In genomic region chrX:73563740-73564073, GRCh38 we compare ENCODE assay signal across 8 cellular contexts. TPM values are rescaled to one million over a fixed set of nuclear protein-coding genes. Genes with fewer than 3 reads are reported as not detected.
DNase-seq lines count a peak whose midpoint lies in the region; ATAC-seq and TF ChIP-seq lines count a peak whose summit lies in the region.

No MANE protein-coding gene starts in this region.

- H3K9me3 ChIP-seq in testis = no peaks in the 10 kb centered on the region

- ATAC-seq in GM21447 (IDR thresholded peaks at IDR 0.05; ENCODE audit: unreplicated experiment) (peak; percentile 31), left lobe of liver (peak; percentile 13), HG03342 (IDR thresholded peaks at IDR 0.05; ENCODE audit: unreplicated experiment) (no peak)

- TF ChIP-seq CTCF in brain (conservative IDR thresholded peaks at IDR 0.05) (no peak), testis (IDR thresholded peaks at IDR 0.05) (no peak)

- 0 to 4% methylated on average over 3 of the region's 3 CpGs for WGBS in testis, 2 donors

- in situ Hi-C loops in KBM-7 (cut with MboI; ENCODE audit: low pct_unique_long_range_greater_than_20kb, low sequenced_read_pairs) = no loop called here

- H3K4me1 Mint-ChIP-seq in brain = peaks cover 11% of the 10 kb centered on the region

- H3K36me3 ChIP-seq in testis (ENCODE audit: low read depth, missing control alignments) = no peaks in the 10 kb centered on the region

- DNase-seq in Daoy (ENCODE audit: low read depth) (peak; percentile 3), KBM-7 (peak; percentile 3), left lobe of liver (ENCODE audit: low spot score) (no peak), testis (no peak), posterior vena cava (ENCODE audit: low spot score) (no peak)

- TF ChIP-seq POLR2A in testis (IDR thresholded peaks at IDR 0.05) = no peak

- no peaks in the 10 kb centered on the region for H3K4me1 ChIP-seq in testis

- peak overlapping the region in 4 of 5 experiments; percentile 90 to 99 (median 98) for H3K4me3 Mint-ChIP-seq in brain

- H3K36me3 Mint-ChIP-seq in brain = no peaks in the 10 kb centered on the region

- H3K4me3 ChIP-seq in testis = peak overlapping the region; percentile 57 to 77

- H3K27me3 Mint-ChIP-seq in brain = peaks cover 3% of the 10 kb centered on the region

- H3K27ac ChIP-seq in testis = peak overlapping the region; percentile 77 to 90

- H3K27ac Mint-ChIP-seq in brain = peak overlapping the region; percentile 97 to 99 (median 98)

- no peaks in the 10 kb centered on the region for H3K9me3 Mint-ChIP-seq in brain

- intact Hi-C loops in testis (cut with DNase I; ENCODE audit: low total_unique reads) = no loop called here
- intact Hi-C loops in posterior vena cava (cut with DNase I) = no loop called here

- no peaks in the 10 kb centered on the region for H3K27me3 ChIP-seq in testis

RNA-seq across cellular contexts. Expression of gene CHIC1, which starts 0.7 kb away (rescaled TPM):
- total RNA-seq in Daoy (2014; rRNA removed; shearing (Covaris generic)) = 4.2 and 7.7 TPM in 2 replicates
- polyA plus RNA-seq in brain (ENCODE audit: insufficient read depth, low read depth, low replicate concordance) = 2.3 TPM
- total RNA-seq in left lobe of liver = 0.88 TPM
- 1 to 10 TPM; 7.8 to 8.6 TPM for total RNA-seq in testis
- polyA plus RNA-seq in testis (ENCODE audit: insufficient read depth, low read depth, low replicate concordance) = 4.0 TPM
- total RNA-seq in posterior vena cava = 10 to 100 TPM; 12.0 to 12.5 TPM

Comparison
In these comparisons a context has a peak if more than half of its experiments do, and no peak if none do; other contexts are left out.
1. DNase-seq: peak in Daoy (single experiment) and KBM-7 (single experiment); none in left lobe of liver (single experiment), testis (single experiment) and posterior vena cava (single experiment).